In genomic region chr10:11901454-11902431, GRCh38 we compare ENCODE assay signal across 16 cellular contexts.
DNase-seq lines count a peak whose midpoint lies in the region; ATAC-seq and TF ChIP-seq lines count a peak whose summit lies in the region.
"Had no signal": no experiment of that assay in that cellular context is flagged by ENCODE, and none has a peak within 500 bp of the region (broad histone marks: within the 10 kb centered on the region; RNA-seq: fewer than 3 reads in every experiment).

No MANE protein-coding gene starts in this region.

- in situ Hi-C loops in ACHN (cut with HindIII; ENCODE audit: low pct_ligation_motif_present, low pct_unique_long_range_greater_than_20kb, low sequenced_read_pairs): no loop called here

- CTCF ChIA-PET in Caco-2 (lab: Charles Lee): interaction anchor here (0.6 to 1.0 kb wide), 2 partner anchors 8 to 19 kb away, joined by 3 to 4 read pairs; no protein-coding TSS in a partner anchor

- H3K27me3 Mint-ChIP-seq in Caco-2 (ENCODE audit: insufficient read depth, unreplicated experiment) (no peaks in the 10 kb centered on the region), chondrocyte (ENCODE audit: low read depth) (no peaks in the 10 kb centered on the region)
- H3K27me3 Mint-ChIP-seq in T-helper 2 cell treated with Interferon-gamma antibody and Interleukin-4, amounts not matched to agents 5 μg/mL and 100 μg/mL, for 36 hours (ENCODE audit: low read depth): peaks cover 10% of the 10 kb centered on the region

- no peaks in the 10 kb centered on the region for H3K9me3 Mint-ChIP-seq in Caco-2 (ENCODE audit: unreplicated experiment)
- no peaks in the 10 kb centered on the region for H3K9me3 Mint-ChIP-seq in chondrocyte (ENCODE audit: low read depth)
- H3K9me3 Mint-ChIP-seq in T-helper 2 cell treated with Interferon-gamma antibody and Interleukin-4, amounts not matched to agents 5 μg/mL and 100 μg/mL, for 36 hours: no peaks in the 10 kb centered on the region
- H3K9me3 Mint-ChIP-seq: activated T-cell treated with anti-CD3 and anti-CD28 coated beads, Interleukin-2, amount 50 U/mL, for 72 hours; HFFc6 had no signal

- no peak overlapping the region for H3K27ac ChIP-seq in lower lobe of right lung
- H3K27ac ChIP-seq: adrenal gland, dorsolateral prefrontal cortex, prostate gland, thyroid gland had no signal

- no peak overlapping the region for H3K4me3 ChIP-seq in Caco-2 (ENCODE audit: low read depth, low read length)
- H3K4me3 ChIP-seq in NB4 (ENCODE audit: low read depth, low read length): no peak overlapping the region
- H3K4me3 ChIP-seq in lower lobe of right lung: no peak overlapping the region
- H3K4me3 ChIP-seq: adrenal gland, dorsolateral prefrontal cortex, prostate gland, thyroid gland had no signal

- no peak for DNase-seq in Caco-2
- DNase-seq in NB4 (ENCODE audit: low read depth): peak; percentile 51
- peak; percentile 49 for DNase-seq in chondrocyte (ENCODE audit: low spot score)
- DNase-seq in lower lobe of right lung: peak; percentile 21
- DNase-seq in T-helper 2 cell treated with Interferon-gamma antibody and Interleukin-4, amounts not matched to agents 5 μg/mL and 100 μg/mL, for 36 hours (ENCODE audit: low spot score): no peak
- no peak for DNase-seq in ACHN
- DNase-seq in NCI-H187 (lab: John Stamatoyannopoulos, UW): no peak
- DNase-seq: activated CD4-positive, alpha-beta T cell treated with anti-CD3 and anti-CD28 coated beads for 48 hours; activated T-cell treated with anti-CD3 and anti-CD28 coated beads, Interleukin-2, amount 50 U/mL, for 72 hours; adrenal gland; DMS53; HFFc6; thyroid gland had no signal

- POLR2A ChIA-PET in Caco-2 (lab: Charles Lee): no interaction called here

- H3K36me3 Mint-ChIP-seq in Caco-2 (ENCODE audit: insufficient read depth, unreplicated experiment) (peaks cover 6% of the 10 kb centered on the region), chondrocyte (ENCODE audit: low read depth) (no peaks in the 10 kb centered on the region)
- H3K36me3 Mint-ChIP-seq in T-helper 2 cell treated with Interferon-gamma antibody and Interleukin-4, amounts not matched to agents 5 μg/mL and 100 μg/mL, for 36 hours (ENCODE audit: low read depth): no peaks in the 10 kb centered on the region

- H3K4me3 Mint-ChIP-seq in Caco-2 (ENCODE audit: unreplicated experiment) (no peak overlapping the region), chondrocyte (ENCODE audit: unreplicated experiment) (no peak overlapping the region)
- H3K4me3 Mint-ChIP-seq in T-helper 2 cell treated with Interferon-gamma antibody and Interleukin-4, amounts not matched to agents 5 μg/mL and 100 μg/mL, for 36 hours: no peak overlapping the region
- H3K4me3 Mint-ChIP-seq: activated T-cell treated with anti-CD3 and anti-CD28 coated beads, Interleukin-2, amount 50 U/mL, for 72 hours; HFFc6 had no signal

- H3K27me3 ChIP-seq in Caco-2 (replicated peaks; ENCODE audit: control insufficient read depth, insufficient read depth, low read length) (no peaks in the 10 kb centered on the region), lower lobe of right lung (ENCODE audit: low read depth) (no peaks in the 10 kb centered on the region)
- H3K27me3 ChIP-seq: adrenal gland, thyroid gland had no signal

- peak overlapping the region; percentile 37 for H3K27ac Mint-ChIP-seq in Caco-2 (ENCODE audit: unreplicated experiment)
- peak overlapping the region; percentile 9 for H3K27ac Mint-ChIP-seq in chondrocyte (ENCODE audit: unreplicated experiment)
- H3K27ac Mint-ChIP-seq in T-helper 2 cell treated with Interferon-gamma antibody and Interleukin-4, amounts not matched to agents 5 μg/mL and 100 μg/mL, for 36 hours: no peak overlapping the region
- H3K27ac Mint-ChIP-seq: activated T-cell treated with anti-CD3 and anti-CD28 coated beads, Interleukin-2, amount 50 U/mL, for 72 hours; HFFc6 had no signal

- H3K4me1 ChIP-seq in Caco-2 (peaks cover 25% of the 10 kb centered on the region), lower lobe of right lung (no peaks in the 10 kb centered on the region)
- H3K4me1 ChIP-seq: adrenal gland, prostate gland had no signal

- intact Hi-C loops in Caco-2 (cut with micrococcal nuclease; ENCODE audit: unreplicated experiment) (no loop called here), lower lobe of right lung (cut with DNase I) (no loop called here)

- no peak for TF ChIP-seq POLR2A in NB4 (IDR thresholded peaks at IDR 0.05; ENCODE audit: extremely low read depth, insufficient read length)

- no TSS peak for BruUV-seq in Caco-2 (replicated peaks; lab: Mats Ljungman, UMichigan)

- H3K36me3 ChIP-seq in Caco-2 (ENCODE audit: control insufficient read depth, insufficient read depth, low read length) (no peaks in the 10 kb centered on the region), lower lobe of right lung (no peaks in the 10 kb centered on the region)
- H3K36me3 ChIP-seq: adrenal gland, prostate gland, thyroid gland had no signal

- H3K9me3 ChIP-seq in Caco-2 (no peaks in the 10 kb centered on the region), lower lobe of right lung (no peaks in the 10 kb centered on the region)
- H3K9me3 ChIP-seq: adrenal gland, prostate gland, thyroid gland had no signal

- ATAC-seq in lower lobe of right lung: no peak
- no peak for ATAC-seq in GM21619 (IDR thresholded peaks at IDR 0.05; ENCODE audit: unreplicated experiment)
- ATAC-seq: activated T-cell treated with anti-CD3 and anti-CD28 coated beads, Interleukin-2, amount 50 U/mL, for 72 hours had no signal

- peaks cover 35% of the 10 kb centered on the region for H3K4me1 Mint-ChIP-seq in Caco-2 (ENCODE audit: low read depth, unreplicated experiment)
- H3K4me1 Mint-ChIP-seq in chondrocyte (ENCODE audit: low read depth): peaks cover 25% of the 10 kb centered on the region
- peaks cover 5% of the 10 kb centered on the region for H3K4me1 Mint-ChIP-seq in T-helper 2 cell treated with Interferon-gamma antibody and Interleukin-4, amounts not matched to agents 5 μg/mL and 100 μg/mL, for 36 hours (ENCODE audit: low read depth)

- TF ChIP-seq CTCF in Caco-2 (IDR thresholded peaks at IDR 0.05; ENCODE audit: insufficient read depth in 1 of 2, low read depth in 1 of 2, low read length in 1 of 2, severe bottlenecking in 1 of 2, unreplicated experiment in 1 of 2) (no peak), NB4 (IDR thresholded peaks at IDR 0.05; ENCODE audit: low read depth, low read length) (no peak), chondrocyte (IDR thresholded peaks at IDR 0.05) (no peak), lower lobe of right lung (IDR thresholded peaks at IDR 0.05) (no peak)

Comparison
In these comparisons a context has a peak if more than half of its experiments do, and no peak if none do; other contexts are left out.
1. DNase-seq: peak in NB4 (single experiment), chondrocyte (single experiment) and lower lobe of right lung (single experiment); none in Caco-2 (0 of 2), T-helper 2 cell treated with Interferon-gamma antibody and Interleukin-4, amounts not matched to agents 5 μg/mL and 100 μg/mL, for 36 hours (single experiment), ACHN (single experiment) and NCI-H187 (0 of 2).